ENCODE assay signal across 7 cellular contexts in the genomic region with DNA sequence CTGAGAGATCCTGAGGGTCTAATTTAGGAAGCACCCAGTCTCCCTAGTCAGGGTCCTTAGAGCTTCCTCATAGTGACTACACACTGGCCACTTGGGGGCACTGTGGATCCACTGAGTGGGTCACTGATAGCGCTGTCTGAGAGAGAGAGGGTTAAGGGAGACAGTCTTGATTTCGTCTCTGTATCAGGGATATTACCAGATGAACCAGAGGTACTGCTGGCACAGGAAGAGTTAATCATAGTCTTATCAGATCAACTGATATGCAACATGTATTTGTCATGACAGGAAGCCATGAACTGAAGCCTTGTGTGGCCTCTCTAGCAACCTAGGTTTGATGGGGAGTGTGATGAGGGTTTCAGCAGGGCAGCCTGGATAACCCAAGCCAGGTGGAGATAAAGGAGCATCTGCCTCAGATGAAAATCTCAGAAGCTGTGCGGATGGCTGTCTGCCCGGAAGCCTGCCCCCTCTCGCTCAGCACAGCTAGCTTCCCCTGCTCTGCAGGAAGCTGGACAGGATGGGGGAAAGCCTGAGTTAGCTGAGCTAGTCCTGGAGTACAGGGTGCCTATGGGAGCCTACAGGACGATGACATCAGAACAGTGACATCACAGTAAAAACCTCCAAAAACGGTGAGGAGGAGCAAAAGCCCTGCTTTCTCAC.
DNase-seq lines count a peak whose midpoint lies in the region; ATAC-seq and TF ChIP-seq lines count a peak whose summit lies in the region.

No MANE protein-coding gene starts in this region.

- TF ChIP-seq CTCF in GM12875 (IDR thresholded peaks at IDR 0.05; ENCODE audit: borderline replicate concordance, insufficient read depth, low read depth, low read length) (peak; percentile 80), GM23338 (conservative IDR thresholded peaks at IDR 0.05; ENCODE audit: low read depth in 2 of 2) (peak; percentile 94 to 98)

- peaks cover 5% of the 10 kb centered on the region; the same call in 2 of the 3 replicates for H3K4me1 Mint-ChIP-seq in GM23338

- no peaks in the 10 kb centered on the region for H3K9me3 Mint-ChIP-seq in GM23338

- H3K9me2 ChIP-seq in GM23338 (ENCODE audit: insufficient read depth): no peaks in the 10 kb centered on the region

- no peaks in the 10 kb centered on the region for H3K36me3 Mint-ChIP-seq in GM23338 (ENCODE audit: low read depth)

- no peaks in the 10 kb centered on the region for H3K27me3 Mint-ChIP-seq in GM23338 (ENCODE audit: insufficient read depth, low read depth, poor library complexity)

- H3K36me3 ChIP-seq in GM23338 (ENCODE audit: insufficient read depth): no peaks in the 10 kb centered on the region

- no peaks in the 10 kb centered on the region for H3K79me2 ChIP-seq in GM23338 (replicated peaks; ENCODE audit: insufficient read depth)

- peak; percentile 100 for ATAC-seq in GM23338

- no peaks in the 10 kb centered on the region for H3F3A ChIP-seq in GM23338 (replicated peaks; ENCODE audit: low read depth)

- H3K4me1 ChIP-seq in GM23338 (ENCODE audit: insufficient read depth): no peaks in the 10 kb centered on the region

- no peak overlapping the region; the same call in 2 of the 3 replicates for H3K4me3 Mint-ChIP-seq in GM23338

- H3K4me2 ChIP-seq in GM23338: 0 out of 2 replicates have a peak overlapping the region, but pooled peaks have one; percentile 48

- DNase-seq in GM23338 (ENCODE audit: low spot score) (peak; percentile 94), Kasumi-1 (lab: John Stamatoyannopoulos, UW) (peak; percentile 84 to 90), T-helper 2 cell (peak; percentile 13 to 84 (median 61)), amniotic stem cell (lab: John Stamatoyannopoulos, UW) (peak; percentile 84), islet precursor cell (peak; percentile 90)
- DNase-seq in stimulated activated CD4-positive, alpha-beta T cell treated with anti-CD3 and anti-CD28 coated beads, Interleukin-2, amount 100 ng/mL, for 4 hours (ENCODE audit: low read depth): peak; percentile 55

- H2AFZ ChIP-seq in GM23338: peak overlapping the region; percentile 15; the same call in 1 of the 2 replicates

- no peak overlapping the region for H3K27ac Mint-ChIP-seq in GM23338

- no peaks in the 10 kb centered on the region for H4K20me1 ChIP-seq in GM23338 (replicated peaks; ENCODE audit: insufficient read depth)

- no peak overlapping the region for H3K4me3 ChIP-seq in GM12875 (ENCODE audit: low read depth, low read length)
- no peak overlapping the region for H3K4me3 ChIP-seq in GM23338

- H3K27me3 ChIP-seq in GM23338 (ENCODE audit: insufficient read depth): no peaks in the 10 kb centered on the region

- H3K27ac ChIP-seq in GM23338 (ENCODE audit: low read depth): no peak overlapping the region

TF ChIP-seq in GM23338, 12 proteins besides CTCF, POLR2A, EP300 and RAD21 (continues in another document):
- no peak for TF ChIP-seq POLR2AphosphoS5 (IDR thresholded peaks at IDR 0.05; ENCODE audit: low read depth)
- no peak for TF ChIP-seq JUNB (IDR thresholded peaks at IDR 0.05; ENCODE audit: unreplicated experiment)
- no peak for TF ChIP-seq NANOG (IDR thresholded peaks at IDR 0.05; ENCODE audit: borderline replicate concordance)
- no peak; the same call in 1 of the 2 replicates for TF ChIP-seq CREB1 (CRISPR knock-in tag; IDR thresholded peaks at IDR 0.05; ENCODE audit: low read depth)
- no peak for TF ChIP-seq STAT1 (IDR thresholded peaks at IDR 0.05; ENCODE audit: unreplicated experiment)
- no peak for TF ChIP-seq ZNF331 (CRISPR knock-in tag; IDR thresholded peaks at IDR 0.05; ENCODE audit: low read depth)
- TF ChIP-seq ZNF462 (CRISPR knock-in tag; IDR thresholded peaks at IDR 0.05): no peak
- no peak for TF ChIP-seq ZNF114 (CRISPR knock-in tag; IDR thresholded peaks at IDR 0.05)
- TF ChIP-seq EZH2 (IDR thresholded peaks at IDR 0.05; ENCODE audit: low read depth, unreplicated experiment): no peak
- TF ChIP-seq REST (IDR thresholded peaks at IDR 0.05; ENCODE audit: unreplicated experiment): no peak
- no peak for TF ChIP-seq EZH2phosphoT487 (IDR thresholded peaks at IDR 0.05; ENCODE audit: unreplicated experiment)
